Comparison of ENCODE assay signal across 11 cellular contexts in the genomic region with DNA sequence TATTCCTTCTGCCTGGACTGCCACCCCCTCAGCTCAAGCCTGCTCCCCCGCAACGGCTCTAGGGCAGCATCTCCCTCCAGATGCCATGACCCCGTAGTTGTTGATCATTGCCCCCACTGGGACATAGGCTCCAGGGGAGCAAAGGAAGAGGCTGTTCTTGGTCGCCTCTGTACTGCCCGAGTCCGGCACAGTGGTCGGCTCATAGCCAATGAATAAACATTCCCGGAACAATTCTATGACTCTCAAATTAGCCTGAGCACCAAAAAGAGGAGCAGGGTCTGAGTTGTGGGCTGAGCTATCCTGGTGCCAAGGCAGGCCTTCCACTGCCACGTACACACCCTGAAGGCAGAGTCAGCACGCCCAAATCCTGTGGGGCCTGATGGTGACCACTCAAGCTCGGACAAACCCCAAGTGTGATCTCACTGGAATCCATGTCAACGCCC. TPM values are rescaled to one million over a fixed set of nuclear protein-coding genes. Genes with fewer than 3 reads are reported as not detected.
DNase-seq lines count a peak whose midpoint lies in the region; ATAC-seq and TF ChIP-seq lines count a peak whose summit lies in the region.
"Had no signal": no experiment of that assay in that cellular context is flagged by ENCODE, and none has a peak within 500 bp of the region (broad histone marks: within the 10 kb centered on the region; RNA-seq: fewer than 3 reads in every experiment).

No MANE protein-coding gene starts in this region.

- peaks cover 38% of the 10 kb centered on the region for H3K36me3 Mint-ChIP-seq in activated T-cell treated with anti-CD3 and anti-CD28 coated beads, Interleukin-2, amount 50 U/mL, for 24 hours (ENCODE audit: low read depth)
- H3K36me3 Mint-ChIP-seq: naive B cell had no signal

- no peaks in the 10 kb centered on the region for H3K9me3 Mint-ChIP-seq in activated T-cell treated with anti-CD3 and anti-CD28 coated beads, Interleukin-2, amount 50 U/mL, for 24 hours
- H3K9me3 Mint-ChIP-seq: naive B cell had no signal

- peak overlapping the region in 54 of 59 donors; percentile 1 to 90 (median 68) for H3K27ac ChIP-seq in dorsolateral prefrontal cortex
- peak overlapping the region; percentile 56 for H3K27ac ChIP-seq in muscle layer of colon (ENCODE audit: low read depth, low read length)
- H3K27ac ChIP-seq in urinary bladder (ENCODE audit: low read depth) = peak overlapping the region; percentile 83
- H3K27ac ChIP-seq: cardiac muscle cell had no signal

- no peaks in the 10 kb centered on the region for H3K27me3 ChIP-seq in dorsolateral prefrontal cortex
- H3K27me3 ChIP-seq in muscle layer of colon (ENCODE audit: control insufficient read depth in 1 of 2, insufficient read depth in 2 of 2, low read length in 2 of 2) = no peaks in the 10 kb centered on the region
- H3K27me3 ChIP-seq: cardiac muscle cell had no signal

- H3K9ac ChIP-seq in muscle layer of colon (ENCODE audit: low read length) = peak overlapping the region; percentile 56

- no peaks in the 10 kb centered on the region for H3K36me3 ChIP-seq in muscle layer of colon (ENCODE audit: insufficient read depth, low read length)
- no peaks in the 10 kb centered on the region for H3K36me3 ChIP-seq in urinary bladder (ENCODE audit: insufficient read depth)
- H3K36me3 ChIP-seq: cardiac muscle cell had no signal

- ATAC-seq in HG03460 (IDR thresholded peaks at IDR 0.05; ENCODE audit: unreplicated experiment) = no peak
- no peak for ATAC-seq in GM18498 (IDR thresholded peaks at IDR 0.05; ENCODE audit: unreplicated experiment)

- H3K4me3 Mint-ChIP-seq in activated T-cell treated with anti-CD3 and anti-CD28 coated beads, Interleukin-2, amount 50 U/mL, for 24 hours = no peak overlapping the region

- peaks cover 94% of the 10 kb centered on the region for H3K4me1 Mint-ChIP-seq in activated T-cell treated with anti-CD3 and anti-CD28 coated beads, Interleukin-2, amount 50 U/mL, for 24 hours (ENCODE audit: low read depth)

- 29% methylated on average over 12 of the region's 12 CpGs for WGBS in urinary bladder

- intact Hi-C loops in dorsolateral prefrontal cortex (cut with DNase I) = no loop called here

- H3K4me3 ChIP-seq in dorsolateral prefrontal cortex (peak overlapping the region in 6 of 59 donors; percentile 1 to 39 (median 18)), muscle layer of colon (ENCODE audit: low read depth in 1 of 2, low read length in 2 of 2) (peak overlapping the region in 1 of 2 donors; percentile 28), urinary bladder (ENCODE audit: low read depth, low read length) (no peak overlapping the region)
- H3K4me3 ChIP-seq: cardiac muscle cell had no signal

- H3K4me1 ChIP-seq in muscle layer of colon (ENCODE audit: insufficient read depth, low read length) (peaks cover 96% of the 10 kb centered on the region), urinary bladder (ENCODE audit: insufficient read depth) (peaks cover 3% of the 10 kb centered on the region)

- no peaks in the 10 kb centered on the region for H3K9me3 ChIP-seq in muscle layer of colon (ENCODE audit: low read length)

- no peak for DNase-seq in activated T-cell treated with anti-CD3 and anti-CD28 coated beads, Interleukin-2, amount 50 U/mL, for 24 hours
- no peak for DNase-seq in activated T-cell treated with anti-CD3 and anti-CD28 coated beads, Interleukin-2, amount 50 U/mL, for 48 hours
- DNase-seq in dorsolateral prefrontal cortex (no peak), NCI-H2171 (lab: John Stamatoyannopoulos, UW) (no peak)
- DNase-seq: naive B cell, NCI-H1417 treated with DMSO at 0.1 percent for 48 hours had no signal

- peak overlapping the region; percentile 74 for H3K27ac Mint-ChIP-seq in activated T-cell treated with anti-CD3 and anti-CD28 coated beads, Interleukin-2, amount 50 U/mL, for 24 hours

- TF ChIP-seq CTCF in dorsolateral prefrontal cortex (IDR thresholded peaks at IDR 0.05 in 54 of 56, conservative IDR thresholded peaks at IDR 0.05 in 2 of 56; ENCODE audit: low read depth in 1 of 56, partially characterized antibody in 56 of 56) = no peak

- no peaks in the 10 kb centered on the region for H3K27me3 Mint-ChIP-seq in activated T-cell treated with anti-CD3 and anti-CD28 coated beads, Interleukin-2, amount 50 U/mL, for 24 hours
- H3K27me3 Mint-ChIP-seq: naive B cell had no signal

RNA-seq across cellular contexts. Expression of gene CAPZB, which starts 33.1 kb away (rescaled TPM):
- total RNA-seq in dorsolateral prefrontal cortex (100 to 1,000 TPM; 118 to 250 (median 198) TPM), urinary bladder (77.1 TPM)
- 372 TPM for polyA plus RNA-seq in urinary bladder
